8 cellular contexts compared by ENCODE assay signal in genomic region chr20:53738039-53738944, GRCh38.
DNase-seq lines count a peak whose midpoint lies in the region; ATAC-seq, FAIRE-seq and TF ChIP-seq lines count a peak whose summit lies in the region.

No MANE protein-coding gene starts in this region.

- peak; percentile 97 for DNase-seq in DMS79 (lab: John Stamatoyannopoulos, UW)
- peak; percentile 89 for DNase-seq in NCI-H1694 treated with DMSO at 0.1 percent for 48 hours (lab: John Stamatoyannopoulos, UW)
- peak; percentile 86 for DNase-seq in astrocyte (ENCODE audit: low read depth)
- DNase-seq in islet precursor cell, result peak; percentile 98
- no peak for DNase-seq in stimulated activated effector memory CD8-positive, alpha-beta T cell treated with anti-CD3 and anti-CD28 coated beads, Interleukin-12 subunit alpha, Interleukin-12 subunit beta, amount 100 ng/mL, for 72 hours (ENCODE audit: low spot score in 2 of 2)

- H3K9ac ChIP-seq in astrocyte (ENCODE audit: low read length), result peak overlapping the region; percentile 84

- no peak for ATAC-seq in stimulated activated effector memory CD8-positive, alpha-beta T cell treated with anti-CD3 and anti-CD28 coated beads, Interleukin-12 subunit alpha, Interleukin-12 subunit beta, amount 100 ng/mL, for 72 hours
- ATAC-seq in HG02610 (IDR thresholded peaks at IDR 0.05; ENCODE audit: unreplicated experiment) (no peak), HG03442 (IDR thresholded peaks at IDR 0.05; ENCODE audit: unreplicated experiment) (no peak), GM18858 (IDR thresholded peaks at IDR 0.05; ENCODE audit: unreplicated experiment) (no peak)

- peak overlapping the region; percentile 17 for H3K4me3 ChIP-seq in astrocyte (ENCODE audit: insufficient read depth, low read depth, low read length)

- H4K20me1 ChIP-seq in astrocyte (ENCODE audit: insufficient read depth, low read length), result no peaks in the 10 kb centered on the region

- no peak for FAIRE-seq in astrocyte (lab: Jason Lieb, UNC)

- no peaks in the 10 kb centered on the region for H3K36me3 Mint-ChIP-seq in astrocyte (ENCODE audit: low read depth, unreplicated experiment)
- H3K36me3 Mint-ChIP-seq in stimulated activated effector memory CD8-positive, alpha-beta T cell treated with anti-CD3 and anti-CD28 coated beads, Interleukin-12 subunit alpha, Interleukin-12 subunit beta, amount 100 ng/mL, for 72 hours, result no peaks in the 10 kb centered on the region

- peak overlapping the region; percentile 69 for H2AFZ ChIP-seq in astrocyte (ENCODE audit: low read depth, low read length)

- peaks cover 61% of the 10 kb centered on the region for H3K4me1 ChIP-seq in astrocyte (ENCODE audit: insufficient read depth, low read length)

- no peaks in the 10 kb centered on the region for H3K27me3 Mint-ChIP-seq in astrocyte (ENCODE audit: low read depth, unreplicated experiment)

- no peaks in the 10 kb centered on the region for H3K36me3 ChIP-seq in astrocyte (ENCODE audit: insufficient read depth, low read length)

- TF ChIP-seq CTCF in astrocyte (IDR thresholded peaks at IDR 0.05; ENCODE audit: insufficient read depth, low read depth, low read length), result no peak

- H3K27ac ChIP-seq in astrocyte (ENCODE audit: low read depth, low read length), result peak overlapping the region; percentile 88

- H3K27me3 ChIP-seq in astrocyte (ENCODE audit: insufficient read depth, low read length), result no peaks in the 10 kb centered on the region

- H3K4me3 Mint-ChIP-seq in astrocyte (ENCODE audit: unreplicated experiment), result peak overlapping the region; percentile 72
- no peak overlapping the region for H3K4me3 Mint-ChIP-seq in stimulated activated effector memory CD8-positive, alpha-beta T cell treated with anti-CD3 and anti-CD28 coated beads, Interleukin-12 subunit alpha, Interleukin-12 subunit beta, amount 100 ng/mL, for 72 hours

- no peaks in the 10 kb centered on the region for H3K9me3 ChIP-seq in astrocyte (ENCODE audit: insufficient read depth, low read depth, low read length)

- peak overlapping the region; percentile 99 for H3K27ac Mint-ChIP-seq in astrocyte (ENCODE audit: unreplicated experiment)
- peak overlapping the region; percentile 52 for H3K27ac Mint-ChIP-seq in stimulated activated effector memory CD8-positive, alpha-beta T cell treated with anti-CD3 and anti-CD28 coated beads, Interleukin-12 subunit alpha, Interleukin-12 subunit beta, amount 100 ng/mL, for 72 hours

- no peaks in the 10 kb centered on the region for H3K79me2 ChIP-seq in astrocyte (ENCODE audit: insufficient read depth, low read length)

- H3K9me3 Mint-ChIP-seq in astrocyte (ENCODE audit: unreplicated experiment), result no peaks in the 10 kb centered on the region
- no peaks in the 10 kb centered on the region for H3K9me3 Mint-ChIP-seq in stimulated activated effector memory CD8-positive, alpha-beta T cell treated with anti-CD3 and anti-CD28 coated beads, Interleukin-12 subunit alpha, Interleukin-12 subunit beta, amount 100 ng/mL, for 72 hours

- peak overlapping the region; percentile 82 for H3K4me2 ChIP-seq in astrocyte (ENCODE audit: low read length)

- H3K4me1 Mint-ChIP-seq in astrocyte (ENCODE audit: low read depth, unreplicated experiment), result peaks cover 68% of the 10 kb centered on the region
- H3K4me1 Mint-ChIP-seq in stimulated activated effector memory CD8-positive, alpha-beta T cell treated with anti-CD3 and anti-CD28 coated beads, Interleukin-12 subunit alpha, Interleukin-12 subunit beta, amount 100 ng/mL, for 72 hours, result peaks cover 22% of the 10 kb centered on the region

Comparison
In these comparisons a context has a peak if more than half of its experiments do, and no peak if none do; other contexts are left out.
1. DNase-seq: peak in DMS79 (single experiment), NCI-H1694 treated with DMSO at 0.1 percent for 48 hours (single experiment), astrocyte (single experiment) and islet precursor cell (single experiment); none in stimulated activated effector memory CD8-positive, alpha-beta T cell treated with anti-CD3 and anti-CD28 coated beads, Interleukin-12 subunit alpha, Interleukin-12 subunit beta, amount 100 ng/mL, for 72 hours (0 of 2).